ENCODE assay signal across 8 cellular contexts in genomic region chr11:47152953-47153950, GRCh38. TPM values are rescaled to one million over a fixed set of nuclear protein-coding genes. Genes with fewer than 3 reads are reported as not detected.
DNase-seq lines count a peak whose midpoint lies in the region; ATAC-seq and TF ChIP-seq lines count a peak whose summit lies in the region.

No MANE protein-coding gene starts in this region.

- peak overlapping the region; percentile 33; the same call in 1 of the 2 replicates for H3K4ac ChIP-seq in IMR-90 (ENCODE audit: low read depth, low read length)

- peak overlapping the region; percentile 29 for H2AK9ac ChIP-seq in IMR-90 (replicated peaks; ENCODE audit: low read depth, low read length, poor library complexity)

- H4K20me1 ChIP-seq in IMR-90 (ENCODE audit: insufficient read depth, low read length) = 0 out of 2 replicates have a peak, but pooled peaks cover 6% of the 10 kb centered on the region

- H3K79me1 ChIP-seq in IMR-90 (ENCODE audit: low read depth in 1 of 2, low read length in 2 of 2) = peaks cover 0 to 5% of the 10 kb centered on the region in 2 experiments; a peak in 1 of 4 replicates

- H3K27me3 Mint-ChIP-seq in activated T-helper 2 cell treated with anti-CD3 and anti-CD28 coated beads, Interferon-gamma antibody, Interleukin-2, Interleukin-4, amounts not matched to agents 10 μg/mL and 5 μg/mL and 100 μg/mL, durations not matched to agents 14 hours and 24 hours and 36 hours (ENCODE audit: low read depth) = no peaks in the 10 kb centered on the region
- H3K27me3 Mint-ChIP-seq in neural crest cell (ENCODE audit: low read depth) = no peaks in the 10 kb centered on the region

- H2BK20ac ChIP-seq in IMR-90 (ENCODE audit: low read depth, low read length) = peak overlapping the region; percentile 57; the same call in 1 of the 2 replicates

- no peak overlapping the region for H3K18ac ChIP-seq in IMR-90 (ENCODE audit: low read depth, low read length)

- H4K91ac ChIP-seq in IMR-90 (ENCODE audit: insufficient read depth, low read depth, low read length) = no peak overlapping the region

- peak overlapping the region; percentile 64 for H2AFZ ChIP-seq in IMR-90 (replicated peaks; ENCODE audit: low read length, poor library complexity)

- TF ChIP-seq POLR2A in IMR-90 (IDR thresholded peaks at IDR 0.05; ENCODE audit: low read depth, low read length) = no peak
- TF ChIP-seq POLR2A in tibial nerve (IDR thresholded peaks at IDR 0.05) = no peak

- H3K4me3 Mint-ChIP-seq in activated T-helper 2 cell treated with anti-CD3 and anti-CD28 coated beads, Interferon-gamma antibody, Interleukin-2, Interleukin-4, amounts not matched to agents 10 μg/mL and 5 μg/mL and 100 μg/mL, durations not matched to agents 14 hours and 24 hours and 36 hours (ENCODE audit: low read depth) = no peak overlapping the region
- H3K4me3 Mint-ChIP-seq in neural crest cell = peak overlapping the region; percentile 8

- H4K5ac ChIP-seq in IMR-90 (ENCODE audit: low read depth, low read length) = no peak overlapping the region

- H3K56ac ChIP-seq in IMR-90 (ENCODE audit: extremely low read depth, insufficient read depth, low read length) = no peak overlapping the region

- no peak overlapping the region for H2BK15ac ChIP-seq in IMR-90 (ENCODE audit: low read depth, low read length)

- peak; percentile 90 for ATAC-seq in IMR-90 (ENCODE audit: low read depth)
- no peak for ATAC-seq in HG03159 (IDR thresholded peaks at IDR 0.05; ENCODE audit: unreplicated experiment)

- dilution Hi-C loops in IMR-90 (cut with HindIII; ENCODE audit: low sequenced_read_pairs, unreplicated experiment) = no loop called here

- H3K9me1 ChIP-seq in IMR-90 (ENCODE audit: insufficient read depth, low read length) = peaks cover 17% of the 10 kb centered on the region

- POLR2A ChIA-PET in IMR-90 (lab: Charles Lee; ENCODE audit: unreplicated experiment) = interaction anchor here (0.6 kb wide), 1 partner anchor 93 kb away, joined by 14 read pairs; no protein-coding TSS in a partner anchor

- no peak overlapping the region for H3K27ac Mint-ChIP-seq in activated T-helper 2 cell treated with anti-CD3 and anti-CD28 coated beads, Interferon-gamma antibody, Interleukin-2, Interleukin-4, amounts not matched to agents 10 μg/mL and 5 μg/mL and 100 μg/mL, durations not matched to agents 14 hours and 24 hours and 36 hours
- H3K27ac Mint-ChIP-seq in neural crest cell (ENCODE audit: unreplicated experiment) = no peak overlapping the region

- H3K4me3 ChIP-seq in IMR-90 (ENCODE audit: insufficient read depth, low read depth, low read length) (no peak overlapping the region), tibial nerve (no peak overlapping the region)

- in situ Hi-C loops in IMR-90 (cut with MboI; ENCODE audit: low sequenced_read_pairs) = loop anchor here (5.0 to 10.0 kb wide), 2 partner anchors 238 to 266 kb away; partner anchors contain the start of gene LRP4

- H2BK5ac ChIP-seq in IMR-90 (ENCODE audit: low read depth, low read length, poor library complexity, severe bottlenecking) = no peak overlapping the region

- no peaks in the 10 kb centered on the region for H3K9me3 Mint-ChIP-seq in activated T-helper 2 cell treated with anti-CD3 and anti-CD28 coated beads, Interferon-gamma antibody, Interleukin-2, Interleukin-4, amounts not matched to agents 10 μg/mL and 5 μg/mL and 100 μg/mL, durations not matched to agents 14 hours and 24 hours and 36 hours
- H3K9me3 Mint-ChIP-seq in neural crest cell = no peaks in the 10 kb centered on the region

- H3K36me3 ChIP-seq in IMR-90 (ENCODE audit: control insufficient read depth, insufficient read depth, low read length) (no peaks in the 10 kb centered on the region; the same call in 1 of the 2 replicates), tibial nerve (peaks cover 0 to 22% (median 0%) of the 10 kb centered on the region in 3 donors)

- intact Hi-C loops in IMR-90 (cut with micrococcal nuclease) = loop anchor here (1.0 to 5.0 kb wide), 3 partner anchors 233 to 326 kb away; no protein-coding TSS in a partner anchor
- intact Hi-C loops in activated T-helper 2 cell treated with anti-CD3 and anti-CD28 coated beads, Interferon-gamma antibody, Interleukin-2, Interleukin-4, amounts not matched to agents 10 μg/mL and 5 μg/mL and 100 μg/mL, durations not matched to agents 14 hours and 24 hours and 36 hours (cut with micrococcal nuclease) = loop anchor here (1.0 kb wide), 1 partner anchor 264 kb away; no protein-coding TSS in a partner anchor

- TF ChIP-seq CTCF in IMR-90 (conservative IDR thresholded peaks at IDR 0.05; ENCODE audit: low read depth, low read length) = peak; percentile 98
- peak; percentile 98 for TF ChIP-seq CTCF in neural crest cell (conservative IDR thresholded peaks at IDR 0.05)
- peak; percentile 90 to 96 (median 93) for TF ChIP-seq CTCF in tibial nerve (IDR thresholded peaks at IDR 0.05)

- H3K9me3 ChIP-seq in IMR-90 (ENCODE audit: control insufficient read depth, insufficient read depth, low read length) (no peaks in the 10 kb centered on the region), tibial nerve (no peaks in the 10 kb centered on the region)

- no peak overlapping the region for H3K23ac ChIP-seq in IMR-90 (ENCODE audit: low read depth, low read length)

- H2AK5ac ChIP-seq in IMR-90 (ENCODE audit: low read depth, low read length) = peak overlapping the region; percentile 39

- no CpG with 5 or more reads among the region's 11 CpGs for WGBS in IMR-90 (ENCODE audit: extremely low coverage in 2 of 2, insufficient read length in 1 of 2), 2 experiments
- 42 to 44% methylated on average over 11 of the region's 11 CpGs for WGBS in tibial nerve, 2 donors

- DNase-seq in GDM1 (lab: John Stamatoyannopoulos, UW) (peak; percentile 53), IMR-90 (peak; percentile 80), OCI-M1 (lab: John Stamatoyannopoulos, UW) (peak; percentile 83), fibroblast of the conjunctiva (ENCODE audit: low read depth) (peak; percentile 84), neural crest cell (ENCODE audit: low read depth, low spot score) (peak; percentile 86), tibial nerve (ENCODE audit: low spot score in 2 of 2) (peak; percentile 80 to 93)
- DNase-seq in activated T-helper 2 cell treated with anti-CD3 and anti-CD28 coated beads, Interferon-gamma antibody, Interleukin-2, Interleukin-4, amounts not matched to agents 10 μg/mL and 5 μg/mL and 100 μg/mL, durations not matched to agents 14 hours and 24 hours and 36 hours (ENCODE audit: low spot score) = peak; percentile 40

- H3K36me3 Mint-ChIP-seq in activated T-helper 2 cell treated with anti-CD3 and anti-CD28 coated beads, Interferon-gamma antibody, Interleukin-2, Interleukin-4, amounts not matched to agents 10 μg/mL and 5 μg/mL and 100 μg/mL, durations not matched to agents 14 hours and 24 hours and 36 hours (ENCODE audit: low read depth) = no peaks in the 10 kb centered on the region
- no peaks in the 10 kb centered on the region for H3K36me3 Mint-ChIP-seq in neural crest cell (ENCODE audit: low read depth)

- peak in 1 of 2 donors; percentile 73 for TF ChIP-seq EP300 in tibial nerve (IDR thresholded peaks at IDR 0.05)

- no peak overlapping the region for H3K9ac ChIP-seq in IMR-90 (ENCODE audit: low read depth, low read length)

- H2BK120ac ChIP-seq in IMR-90 (ENCODE audit: low read depth, low read length) = no peak overlapping the region; the same call in 1 of the 2 replicates

- CTCF ChIA-PET in IMR-90 (lab: Yijun Ruan, JAX) = interaction anchor here (0.5 to 2.6 kb wide), 36 partner anchors 11 to 352 kb away, joined by 3 to 19 read pairs (median 4); no protein-coding TSS in a partner anchor

- no peak overlapping the region for H3K4me2 ChIP-seq in IMR-90 (ENCODE audit: low read depth, low read length)

- peak overlapping the region; percentile 27 for H3K14ac ChIP-seq in IMR-90 (replicated peaks; ENCODE audit: low read depth, low read length)

- H3K4me1 ChIP-seq in IMR-90 (ENCODE audit: control insufficient read depth, insufficient read depth, low read length) (peaks cover 14% of the 10 kb centered on the region), tibial nerve (peaks cover 0 to 41% (median 8%) of the 10 kb centered on the region in 4 donors)

- H3K4me1 Mint-ChIP-seq in activated T-helper 2 cell treated with anti-CD3 and anti-CD28 coated beads, Interferon-gamma antibody, Interleukin-2, Interleukin-4, amounts not matched to agents 10 μg/mL and 5 μg/mL and 100 μg/mL, durations not matched to agents 14 hours and 24 hours and 36 hours (ENCODE audit: low read depth) = peaks cover 18% of the 10 kb centered on the region
- peaks cover 11% of the 10 kb centered on the region for H3K4me1 Mint-ChIP-seq in neural crest cell

- no peak overlapping the region for H3K27ac ChIP-seq in IMR-90 (ENCODE audit: insufficient read depth, low read length)
- peak overlapping the region in 2 of 4 donors; percentile 52 to 58 for H3K27ac ChIP-seq in tibial nerve

- no TSS peak for BruUV-seq in IMR-90 (replicated peaks; lab: Mats Ljungman, UMichigan)

- H4K8ac ChIP-seq in IMR-90 (ENCODE audit: low read depth in 2 of 2, low read length in 2 of 2) = peak overlapping the region in 1 of 2 experiments; percentile 8; a peak in 1 of 4 replicates

- TF ChIP-seq RAD21 in IMR-90 (IDR thresholded peaks at IDR 0.05; ENCODE audit: low read length) = peak; percentile 97

- no peaks in the 10 kb centered on the region for H3K27me3 ChIP-seq in IMR-90 (ENCODE audit: control insufficient read depth, insufficient read depth, low read length)
- no peaks in the 10 kb centered on the region for H3K27me3 ChIP-seq in tibial nerve

TF ChIP-seq in IMR-90, 13 proteins besides CTCF, POLR2A, EP300 and RAD21 (continues in another document):
- TF ChIP-seq BHLHE40 (IDR thresholded peaks at IDR 0.05; ENCODE audit: low read depth, low read length) (no peak), SMC3 (IDR thresholded peaks at IDR 0.05; ENCODE audit: low read depth, low read length) (peak; percentile 98)

RNA-seq across cellular contexts. Expression of gene ARFGAP2, which starts 23.4 kb away (rescaled TPM):
- total RNA-seq in IMR-90 (2012; rRNA removed) (87.8 and 114 TPM in 2 replicates), neural crest cell (108 and 110 TPM in 2 replicates), tibial nerve (100 to 1,000 TPM; 164 to 209 (median 176) TPM)
- 35.1 and 54.7 TPM in 2 replicates for polyA plus RNA-seq in IMR-90 (2012; rRNA removed)
- polyA plus RNA-seq in IMR-90 (2012; cell fraction: cytosol; rRNA removed) = 39.1 and 42.9 TPM in 2 replicates
- polyA plus RNA-seq in IMR-90 (2012; cell fraction: nucleus; rRNA removed; ENCODE audit: low replicate concordance) = 145 and 146 TPM in 2 replicates
- total RNA-seq in activated T-helper 2 cell treated with anti-CD3 and anti-CD28 coated beads, Interferon-gamma antibody, Interleukin-2, Interleukin-4, amounts not matched to agents 10 μg/mL and 5 μg/mL and 100 μg/mL, durations not matched to agents 14 hours and 24 hours and 36 hours = 98.6 and 104 TPM in 2 replicates

RNA-seq across cellular contexts. Expression of gene PACSIN3, which starts 33.0 kb away (rescaled TPM):
- 18.9 and 19.2 TPM in 2 replicates for total RNA-seq in IMR-90 (2012; rRNA removed)
- polyA plus RNA-seq in IMR-90 (2012; rRNA removed) = 21.1 and 24.5 TPM in 2 replicates
- polyA plus RNA-seq in IMR-90 (2012; cell fraction: cytosol; rRNA removed) = 30.8 and 31.9 TPM in 2 replicates
- polyA plus RNA-seq in IMR-90 (2012; cell fraction: nucleus; rRNA removed; ENCODE audit: low replicate concordance) = 22.7 and 43.7 TPM in 2 replicates
- total RNA-seq in activated T-helper 2 cell treated with anti-CD3 and anti-CD28 coated beads, Interferon-gamma antibody, Interleukin-2, Interleukin-4, amounts not matched to agents 10 μg/mL and 5 μg/mL and 100 μg/mL, durations not matched to agents 14 hours and 24 hours and 36 hours = 21.4 and 22.2 TPM in 2 replicates
- 56.4 and 57.0 TPM in 2 replicates for total RNA-seq in neural crest cell
- 10 to 100 TPM; 44.8 to 69.0 (median 61.6) TPM for total RNA-seq in tibial nerve
